1 cellular context compared by ENCODE assay signal in the genomic region with DNA sequence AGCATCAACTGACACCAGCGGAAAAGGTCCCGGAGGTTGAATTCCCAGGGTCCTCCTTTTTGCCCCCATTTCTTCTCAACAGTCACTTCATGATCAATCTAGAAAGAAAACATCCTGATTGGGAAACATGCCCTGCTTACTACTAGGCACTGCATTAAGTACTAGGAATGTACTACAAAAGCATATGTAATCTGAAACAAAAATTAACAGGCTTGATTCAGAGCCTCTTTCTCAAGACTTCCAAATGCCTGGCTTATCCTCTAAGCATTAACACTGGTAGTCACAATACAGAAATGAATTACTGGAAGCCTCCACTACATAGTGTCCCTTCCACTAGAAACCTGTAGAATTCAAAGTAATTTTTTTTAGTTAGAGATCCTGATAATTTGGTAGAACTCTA.
TF ChIP-seq lines count a peak whose summit lies in the region.

No MANE protein-coding gene starts in this region.

TF ChIP-seq in WTC11, 78 proteins besides CTCF, POLR2A, EP300 and RAD21 (continued from another document):
- TF ChIP-seq, protein P1, sequence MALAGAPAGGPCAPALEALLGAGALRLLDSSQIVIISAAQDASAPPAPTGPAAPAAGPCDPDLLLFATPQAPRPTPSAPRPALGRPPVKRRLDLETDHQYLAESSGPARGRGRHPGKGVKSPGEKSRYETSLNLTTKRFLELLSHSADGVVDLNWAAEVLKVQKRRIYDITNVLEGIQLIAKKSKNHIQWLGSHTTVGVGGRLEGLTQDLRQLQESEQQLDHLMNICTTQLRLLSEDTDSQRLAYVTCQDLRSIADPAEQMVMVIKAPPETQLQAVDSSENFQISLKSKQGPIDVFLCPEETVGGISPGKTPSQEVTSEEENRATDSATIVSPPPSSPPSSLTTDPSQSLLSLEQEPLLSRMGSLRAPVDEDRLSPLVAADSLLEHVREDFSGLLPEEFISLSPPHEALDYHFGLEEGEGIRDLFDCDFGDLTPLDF (CRISPR knock-in tag; IDR thresholded peaks at IDR 0.05): no peak
